Comparison of ENCODE assay signal across 9 cellular contexts in genomic region chr20:44888226-44889103, GRCh38. TPM values are rescaled to one million over a fixed set of nuclear protein-coding genes. Genes with fewer than 3 reads are reported as not detected.
DNase-seq lines count a peak whose midpoint lies in the region; ATAC-seq and TF ChIP-seq lines count a peak whose summit lies in the region.
"Had no signal": no experiment of that assay in that cellular context is flagged by ENCODE, and none has a peak within 500 bp of the region (broad histone marks: within the 10 kb centered on the region; RNA-seq: fewer than 3 reads in every experiment).

No MANE protein-coding gene starts in this region.

- H3K4me3 ChIP-seq in DOHH2 (ENCODE audit: low read length): peak overlapping the region; percentile 75
- no peak overlapping the region for H3K4me3 ChIP-seq in choroid plexus epithelial cell (ENCODE audit: low read depth, low read length)
- no peak overlapping the region for H3K4me3 ChIP-seq in neural progenitor cell

- peaks cover 29% of the 10 kb centered on the region for H3K4me1 Mint-ChIP-seq in neural progenitor cell

- H3K9me3 ChIP-seq in DOHH2 (ENCODE audit: control insufficient read depth, insufficient read depth, low read length) (no peaks in the 10 kb centered on the region), neural progenitor cell (ENCODE audit: low read depth) (no peaks in the 10 kb centered on the region)

- peak; percentile 45 for TF ChIP-seq CTCF in DOHH2 (IDR thresholded peaks at IDR 0.05; ENCODE audit: low read depth, low read length, poor library complexity, severe bottlenecking)
- TF ChIP-seq CTCF in choroid plexus epithelial cell (conservative IDR thresholded peaks at IDR 0.05; ENCODE audit: low read depth, low read length): peak; percentile 45
- TF ChIP-seq CTCF in neural progenitor cell (IDR thresholded peaks at IDR 0.05): peak; percentile 15
- no peak for TF ChIP-seq CTCF in omental fat pad (IDR thresholded peaks at IDR 0.05)

- peaks cover 7% of the 10 kb centered on the region for H3K27me3 Mint-ChIP-seq in neural progenitor cell (ENCODE audit: insufficient read depth, low read depth)

- peaks cover 6% of the 10 kb centered on the region for H3K36me3 Mint-ChIP-seq in neural progenitor cell

- DNase-seq in NAMALWA (ENCODE audit: low spot score) (peak; percentile 51), choroid plexus epithelial cell (ENCODE audit: low read depth) (peak; percentile 51), neural progenitor cell (ENCODE audit: low spot score) (no peak), omental fat pad (ENCODE audit: low spot score) (no peak), left lobe of liver (ENCODE audit: low spot score) (no peak)
- DNase-seq in stimulated activated naive CD4-positive, alpha-beta T cell treated with Interleukin-2 at 50 U/mL for 16 hours (lab: John Stamatoyannopoulos, UW): no peak
- DNase-seq: Right ventricle myocardium superior had no signal

- no peak overlapping the region for H3K9ac ChIP-seq in neural progenitor cell

- H3K27me3 ChIP-seq in DOHH2 (ENCODE audit: control insufficient read depth, low read length) (no peaks in the 10 kb centered on the region), neural progenitor cell (no peaks in the 10 kb centered on the region)

- H3K79me2 ChIP-seq in DOHH2 (ENCODE audit: control insufficient read depth, low read length) (peaks cover 85% of the 10 kb centered on the region), neural progenitor cell (ENCODE audit: low read depth) (peaks cover 80% of the 10 kb centered on the region)

- no peak overlapping the region for H2AFZ ChIP-seq in neural progenitor cell (replicated peaks)

- peaks cover 48% of the 10 kb centered on the region for H4K20me1 ChIP-seq in DOHH2 (ENCODE audit: control insufficient read depth, insufficient read depth, low read depth, low read length)
- peaks cover 76% of the 10 kb centered on the region for H4K20me1 ChIP-seq in neural progenitor cell (ENCODE audit: low read depth)

- peak overlapping the region; percentile 96 for H3K4me2 ChIP-seq in DOHH2 (ENCODE audit: low read length)
- H3K4me2 ChIP-seq in neural progenitor cell: peak overlapping the region; percentile 98

- H3K4me3 Mint-ChIP-seq in neural progenitor cell: no peak overlapping the region

- peaks cover 59% of the 10 kb centered on the region for H3K4me1 ChIP-seq in DOHH2 (ENCODE audit: control insufficient read depth, low read length)
- H3K4me1 ChIP-seq in neural progenitor cell: peaks cover 24% of the 10 kb centered on the region

- H3K27ac Mint-ChIP-seq in neural progenitor cell: no peak overlapping the region

- ATAC-seq in omental fat pad (ENCODE audit: low FRiP score) (no peak), left lobe of liver (no peak), GM18861 (IDR thresholded peaks at IDR 0.05; ENCODE audit: unreplicated experiment) (no peak)

- H3K9me3 Mint-ChIP-seq in neural progenitor cell: no peaks in the 10 kb centered on the region

- peak overlapping the region; percentile 39 for H3K27ac ChIP-seq in DOHH2 (ENCODE audit: low read depth, low read length)
- H3K27ac ChIP-seq in neural progenitor cell: no peak overlapping the region

- no peaks in the 10 kb centered on the region for H3K9me2 ChIP-seq in DOHH2 (replicated peaks; ENCODE audit: control insufficient read depth, low read length)

- H3F3A ChIP-seq in DOHH2 (ENCODE audit: control insufficient read depth, insufficient read depth): no peaks in the 10 kb centered on the region
- H3F3A ChIP-seq in neural progenitor cell (ENCODE audit: low read depth): peaks cover 9% of the 10 kb centered on the region

- H3K36me3 ChIP-seq in DOHH2 (ENCODE audit: control insufficient read depth, low read length): peaks cover 73% of the 10 kb centered on the region
- no peaks in the 10 kb centered on the region for H3K36me3 ChIP-seq in neural progenitor cell

RNA-seq across cellular contexts. Expression of gene YWHAB, which starts 3.0 kb away (rescaled TPM):
- total RNA-seq in neural progenitor cell (ENCODE audit: low replicate concordance) (99.4 and 107 TPM in 2 replicates), omental fat pad (100 to 1,000 TPM; 114 to 153 (median 143) TPM), left lobe of liver (52.5 TPM)

RNA-seq across cellular contexts. Expression of gene PABPC1L, which starts 21.4 kb away (rescaled TPM):
- total RNA-seq in neural progenitor cell (ENCODE audit: low replicate concordance): 45.3 and 56.3 TPM in 2 replicates
- 10 to 100 TPM in 2 of 4 donors, 1 to 10 TPM in 2; 5.1 to 17.1 (median 10.3) TPM for total RNA-seq in omental fat pad
- total RNA-seq in left lobe of liver: 37.3 TPM

Comparison
In these comparisons a context has a peak if more than half of its experiments do, and no peak if none do; other contexts are left out.
1. CTCF ChIP-seq: peak in DOHH2 (single experiment), choroid plexus epithelial cell (single experiment) and neural progenitor cell (single experiment); none in omental fat pad (0 of 3).
2. DNase-seq: peak in NAMALWA (single experiment) and choroid plexus epithelial cell (single experiment); none in neural progenitor cell (single experiment), omental fat pad (single experiment), left lobe of liver (single experiment) and stimulated activated naive CD4-positive, alpha-beta T cell treated with Interleukin-2 at 50 U/mL for 16 hours (single experiment).